In the genomic region with DNA sequence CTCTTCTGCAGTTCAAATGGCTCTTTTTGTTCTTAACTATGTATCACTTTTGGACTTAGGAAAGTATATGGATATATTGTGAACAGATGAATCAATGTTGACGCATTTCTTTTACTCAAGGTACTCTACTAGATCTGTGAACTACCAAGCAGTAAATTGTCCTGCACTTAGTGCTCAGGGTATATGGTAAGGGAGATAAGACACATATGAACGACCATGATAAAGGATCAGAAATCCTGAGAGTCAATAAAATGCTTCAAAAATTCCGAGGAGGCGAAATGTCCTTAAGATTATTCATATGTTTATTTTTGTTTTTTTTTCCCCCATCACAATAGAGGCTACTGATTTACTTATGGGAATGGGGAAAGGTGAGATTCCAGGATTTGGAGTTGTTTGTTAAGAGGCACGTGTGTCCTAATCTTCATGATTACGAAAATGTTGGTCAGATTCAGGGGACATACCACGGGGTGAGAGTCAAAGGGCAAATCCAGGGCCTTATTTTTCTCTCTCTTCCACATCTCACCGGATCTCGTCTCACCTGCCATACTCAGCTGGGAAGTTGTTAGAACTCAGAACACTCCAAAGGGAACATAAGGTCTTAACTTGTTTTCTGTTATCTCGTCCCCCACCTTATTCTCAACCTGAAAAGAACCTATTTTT, we compare ENCODE assay signal across 1 cellular context.
TF ChIP-seq lines count a peak whose summit lies in the region.

No MANE protein-coding gene starts in this region.

TF ChIP-seq in SK-N-SH, 30 proteins besides CTCF, POLR2A, EP300 and RAD21 (continued from another document):
- TF ChIP-seq, protein P1, sequence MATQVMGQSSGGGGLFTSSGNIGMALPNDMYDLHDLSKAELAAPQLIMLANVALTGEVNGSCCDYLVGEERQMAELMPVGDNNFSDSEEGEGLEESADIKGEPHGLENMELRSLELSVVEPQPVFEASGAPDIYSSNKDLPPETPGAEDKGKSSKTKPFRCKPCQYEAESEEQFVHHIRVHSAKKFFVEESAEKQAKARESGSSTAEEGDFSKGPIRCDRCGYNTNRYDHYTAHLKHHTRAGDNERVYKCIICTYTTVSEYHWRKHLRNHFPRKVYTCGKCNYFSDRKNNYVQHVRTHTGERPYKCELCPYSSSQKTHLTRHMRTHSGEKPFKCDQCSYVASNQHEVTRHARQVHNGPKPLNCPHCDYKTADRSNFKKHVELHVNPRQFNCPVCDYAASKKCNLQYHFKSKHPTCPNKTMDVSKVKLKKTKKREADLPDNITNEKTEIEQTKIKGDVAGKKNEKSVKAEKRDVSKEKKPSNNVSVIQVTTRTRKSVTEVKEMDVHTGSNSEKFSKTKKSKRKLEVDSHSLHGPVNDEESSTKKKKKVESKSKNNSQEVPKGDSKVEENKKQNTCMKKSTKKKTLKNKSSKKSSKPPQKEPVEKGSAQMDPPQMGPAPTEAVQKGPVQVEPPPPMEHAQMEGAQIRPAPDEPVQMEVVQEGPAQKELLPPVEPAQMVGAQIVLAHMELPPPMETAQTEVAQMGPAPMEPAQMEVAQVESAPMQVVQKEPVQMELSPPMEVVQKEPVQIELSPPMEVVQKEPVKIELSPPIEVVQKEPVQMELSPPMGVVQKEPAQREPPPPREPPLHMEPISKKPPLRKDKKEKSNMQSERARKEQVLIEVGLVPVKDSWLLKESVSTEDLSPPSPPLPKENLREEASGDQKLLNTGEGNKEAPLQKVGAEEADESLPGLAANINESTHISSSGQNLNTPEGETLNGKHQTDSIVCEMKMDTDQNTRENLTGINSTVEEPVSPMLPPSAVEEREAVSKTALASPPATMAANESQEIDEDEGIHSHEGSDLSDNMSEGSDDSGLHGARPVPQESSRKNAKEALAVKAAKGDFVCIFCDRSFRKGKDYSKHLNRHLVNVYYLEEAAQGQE (IDR thresholded peaks at IDR 0.05; ENCODE audit: low read depth, low read length) = no peak
TF ChIP-seq in SK-N-SH: peak in this region for 0.
